In the genomic region with DNA sequence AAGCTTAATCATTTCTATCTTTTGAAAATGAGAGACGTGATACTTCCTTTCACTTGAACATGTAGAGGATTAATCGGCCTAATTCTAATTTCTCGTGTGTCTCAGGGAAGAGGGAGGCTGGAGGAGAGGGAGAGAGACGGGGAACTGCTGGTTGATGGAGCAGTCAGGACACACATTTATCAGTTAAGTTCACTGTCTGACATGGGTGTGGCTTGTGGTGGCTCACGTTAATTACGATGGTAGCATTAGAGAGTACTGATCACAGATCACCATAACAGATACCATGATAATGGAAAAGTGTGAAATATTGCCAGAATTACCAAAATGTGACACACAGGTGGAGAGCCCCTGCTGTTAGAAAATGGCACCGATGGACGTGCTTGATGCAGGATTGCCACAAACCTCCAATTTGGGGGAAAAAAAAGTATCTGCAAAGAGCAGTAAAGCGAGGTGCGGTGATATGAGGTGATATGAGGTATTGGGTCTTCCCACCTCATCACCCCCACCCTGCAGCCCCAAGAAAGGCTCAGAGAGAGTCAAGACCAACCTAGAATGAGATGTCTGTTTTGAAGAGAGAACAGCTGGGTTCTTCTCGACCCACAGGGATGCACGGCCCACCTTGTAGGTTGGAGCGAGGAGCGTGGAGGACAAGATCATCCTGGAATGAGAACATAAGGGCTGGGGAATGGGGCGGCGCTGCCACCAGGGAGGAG, we compare ENCODE assay signal across 10 cellular contexts.
"Had no signal": no experiment of that assay in that cellular context is flagged by ENCODE, and none has a peak within 500 bp of the region (broad histone marks: within the 10 kb centered on the region; RNA-seq: fewer than 3 reads in every experiment).

No MANE protein-coding gene starts in this region.

- ATAC-seq: esophagus mucosa; natural killer cell treated with Interleukin-12 subunit alpha and Interleukin-12 subunit beta and Interleukin-15 and Interleukin-18, amount 100 ng/mL, for 72 hours had no signal

- DNase-seq: activated CD4-positive, alpha-beta T cell treated with anti-CD3 and anti-CD28 coated beads for 4 hours; islet precursor cell; nucleus accumbens; posterior cingulate gyrus; thyroid gland had no signal

- H3K36me3 ChIP-seq: adrenal gland, thyroid gland had no signal

- H3K9me3 ChIP-seq: adrenal gland, thyroid gland had no signal

- H3K27me3 Mint-ChIP-seq: activated naive CD4-positive, alpha-beta T cell treated with anti-CD3 and anti-CD28 coated beads, Interleukin-2, amount 50 U/mL, for 24 hours; natural killer cell treated with Interleukin-12 subunit alpha and Interleukin-12 subunit beta and Interleukin-15 and Interleukin-18, amount 100 ng/mL, for 72 hours had no signal

- H3K27ac ChIP-seq: adrenal gland, thyroid gland had no signal

- H3K9me3 Mint-ChIP-seq: activated naive CD4-positive, alpha-beta T cell treated with anti-CD3 and anti-CD28 coated beads, Interleukin-2, amount 50 U/mL, for 24 hours; natural killer cell treated with Interleukin-12 subunit alpha and Interleukin-12 subunit beta and Interleukin-15 and Interleukin-18, amount 100 ng/mL, for 72 hours had no signal

- H3K4me3 Mint-ChIP-seq: activated naive CD4-positive, alpha-beta T cell treated with anti-CD3 and anti-CD28 coated beads, Interleukin-2, amount 50 U/mL, for 24 hours; natural killer cell treated with Interleukin-12 subunit alpha and Interleukin-12 subunit beta and Interleukin-15 and Interleukin-18, amount 100 ng/mL, for 72 hours; T-helper 1 cell treated with Interleukin-12 subunit alpha and Interleukin-12 subunit beta and Interleukin-4 antibody, amounts not matched to agents 30 μg/mL and 1 μg/mL, for 36 hours had no signal

- H3K27ac Mint-ChIP-seq: activated naive CD4-positive, alpha-beta T cell treated with anti-CD3 and anti-CD28 coated beads, Interleukin-2, amount 50 U/mL, for 24 hours; natural killer cell treated with Interleukin-12 subunit alpha and Interleukin-12 subunit beta and Interleukin-15 and Interleukin-18, amount 100 ng/mL, for 72 hours; T-helper 1 cell treated with Interleukin-12 subunit alpha and Interleukin-12 subunit beta and Interleukin-4 antibody, amounts not matched to agents 30 μg/mL and 1 μg/mL, for 36 hours had no signal
